In genomic region chr2:14638488-14638887, GRCh38 we compare ENCODE assay signal across 8 cellular contexts. TPM values are rescaled to one million over a fixed set of nuclear protein-coding genes. Genes with fewer than 3 reads are reported as not detected.
"Had no signal": no experiment of that assay in that cellular context is flagged by ENCODE, and none has a peak within 500 bp of the region (broad histone marks: within the 10 kb centered on the region; RNA-seq: fewer than 3 reads in every experiment).

No MANE protein-coding gene starts in this region.

- ATAC-seq: GM23338 had no signal

- H3K27ac ChIP-seq: HL-60 had no signal

- H2AFZ ChIP-seq: GM23338 had no signal

- H3K4me2 ChIP-seq: GM23338 had no signal

- DNase-seq: H9, HCEC 1CT, KG1 had no signal

- FAIRE-seq: H1, H54 had no signal

- H3K4me3 ChIP-seq: GM23338 had no signal

RNA-seq across cellular contexts. Expression of gene LRATD1, which starts 6.0 kb away (rescaled TPM):
- polyA plus RNA-seq: IgD-negative memory B cell had no signal
